Comparison of ENCODE assay signal across 1 cellular context in the genomic region with DNA sequence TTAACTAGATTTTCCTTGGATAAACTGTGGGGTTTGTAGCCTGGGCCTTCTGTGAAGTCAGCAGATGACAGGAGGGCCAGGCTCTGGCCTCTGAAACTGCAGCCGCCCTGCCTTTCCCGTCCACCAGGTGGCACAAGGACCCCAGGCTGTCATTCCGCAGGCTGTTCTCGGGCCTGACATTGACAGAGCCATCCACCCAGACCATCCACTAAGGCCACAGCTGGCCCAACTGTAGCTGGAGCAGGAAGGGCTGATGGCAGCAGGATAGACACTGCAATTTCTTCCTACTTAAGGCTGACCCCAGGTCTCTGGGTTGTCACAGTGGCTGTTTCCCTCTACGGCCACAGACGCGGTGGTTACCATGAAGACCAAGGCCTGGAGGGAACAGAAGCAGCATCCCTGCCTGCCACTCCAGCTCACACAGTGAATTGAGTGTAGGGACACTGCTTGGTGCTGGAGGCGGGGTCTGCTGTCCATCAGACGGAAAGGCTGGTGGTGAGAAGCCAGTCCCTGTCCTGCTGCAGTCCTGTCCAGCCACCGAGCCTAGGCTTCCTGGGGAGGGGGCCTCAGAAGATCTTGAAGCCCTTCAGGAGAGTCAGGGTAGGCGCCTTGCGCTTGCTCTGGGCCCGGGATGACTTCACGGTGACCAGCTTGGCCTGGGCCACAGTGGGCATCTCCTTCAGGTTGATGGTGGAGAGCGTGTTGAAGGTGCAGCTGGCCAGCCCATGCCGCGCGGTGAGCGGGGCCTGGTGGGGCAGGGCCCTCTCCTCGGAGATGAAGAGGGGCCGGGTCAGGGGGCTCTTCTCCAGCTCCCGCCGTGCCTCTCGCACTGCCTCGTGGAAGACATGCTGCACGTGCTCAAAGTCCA.
TF ChIP-seq lines count a peak whose summit lies in the region.

No MANE protein-coding gene starts in this region.

TF ChIP-seq in HepG2, 621 proteins besides CTCF, POLR2A, EP300 and RAD21 (continued from another document and continues in another):
- TF ChIP-seq ZNF136 (CRISPR knock-in tag; IDR thresholded peaks at IDR 0.05; ENCODE audit: low read depth) (no peak), RXRB (CRISPR knock-in tag; IDR thresholded peaks at IDR 0.05; ENCODE audit: borderline replicate concordance) (peak; percentile 49; the same call in 1 of the 2 replicates), THYN1 (CRISPR knock-in tag; IDR thresholded peaks at IDR 0.05; ENCODE audit: borderline replicate concordance, low read depth) (no peak), GATA4 (IDR thresholded peaks at IDR 0.05; ENCODE audit: borderline replicate concordance, low read depth) (no peak), NAIF1 (CRISPR knock-in tag; IDR thresholded peaks at IDR 0.05; ENCODE audit: borderline replicate concordance) (no peak), ZFX (CRISPR knock-in tag; IDR thresholded peaks at IDR 0.05; ENCODE audit: low read depth) (peak; percentile 80), ZFP90 (CRISPR knock-in tag; IDR thresholded peaks at IDR 0.05; ENCODE audit: borderline replicate concordance) (no peak), CEBPG (CRISPR knock-in tag; IDR thresholded peaks at IDR 0.05) (peak; percentile 34; the same call in 1 of the 2 replicates), NFYC (CRISPR knock-in tag; IDR thresholded peaks at IDR 0.05) (0 out of 2 replicates have a peak, but pooled peaks have one; percentile 26), ZNF879 (CRISPR knock-in tag; IDR thresholded peaks at IDR 0.05) (no peak), ZNF234 (CRISPR knock-in tag; conservative IDR thresholded peaks at IDR 0.05) (no peak), IRX3 (CRISPR knock-in tag; IDR thresholded peaks at IDR 0.05; ENCODE audit: borderline replicate concordance, low read depth) (no peak), HOXA3 (CRISPR knock-in tag; IDR thresholded peaks at IDR 0.05) (peak; percentile 33; the same call in 1 of the 2 replicates), ZNF776 (CRISPR knock-in tag; IDR thresholded peaks at IDR 0.05) (0 out of 2 replicates have a peak, but pooled peaks have one; percentile 37), PITX1 (CRISPR knock-in tag; IDR thresholded peaks at IDR 0.05) (no peak), RNF2 (conservative IDR thresholded peaks at IDR 0.05; ENCODE audit: low read depth) (no peak), MEIS2 (CRISPR knock-in tag; IDR thresholded peaks at IDR 0.05) (peak; percentile 79; the same call in 1 of the 2 replicates), SIN3B (IDR thresholded peaks at IDR 0.05; ENCODE audit: low read length) (0 out of 2 replicates have a peak, but pooled peaks have one; percentile 24), POGZ (CRISPR knock-in tag; IDR thresholded peaks at IDR 0.05) (no peak), SMARCE1 (IDR thresholded peaks at IDR 0.05; ENCODE audit: borderline replicate concordance) (no peak), ZFY (CRISPR knock-in tag; IDR thresholded peaks at IDR 0.05) (peak; percentile 56), HES4 (CRISPR knock-in tag; IDR thresholded peaks at IDR 0.05; ENCODE audit: borderline replicate concordance) (no peak), ETV5 (CRISPR knock-in tag; IDR thresholded peaks at IDR 0.05; ENCODE audit: borderline replicate concordance) (0 out of 2 replicates have a peak, but pooled peaks have one; percentile 19), ZNF431 (CRISPR knock-in tag; IDR thresholded peaks at IDR 0.05; ENCODE audit: borderline replicate concordance, low read depth) (no peak), HOXA5 (CRISPR knock-in tag; IDR thresholded peaks at IDR 0.05) (0 out of 2 replicates have a peak, but pooled peaks have one; percentile 29), PHF20 (CRISPR knock-in tag; IDR thresholded peaks at IDR 0.05) (no peak), ZNF335 (CRISPR knock-in tag; IDR thresholded peaks at IDR 0.05) (no peak; the same call in 1 of the 2 replicates)
- TF ChIP-seq, protein P1, sequence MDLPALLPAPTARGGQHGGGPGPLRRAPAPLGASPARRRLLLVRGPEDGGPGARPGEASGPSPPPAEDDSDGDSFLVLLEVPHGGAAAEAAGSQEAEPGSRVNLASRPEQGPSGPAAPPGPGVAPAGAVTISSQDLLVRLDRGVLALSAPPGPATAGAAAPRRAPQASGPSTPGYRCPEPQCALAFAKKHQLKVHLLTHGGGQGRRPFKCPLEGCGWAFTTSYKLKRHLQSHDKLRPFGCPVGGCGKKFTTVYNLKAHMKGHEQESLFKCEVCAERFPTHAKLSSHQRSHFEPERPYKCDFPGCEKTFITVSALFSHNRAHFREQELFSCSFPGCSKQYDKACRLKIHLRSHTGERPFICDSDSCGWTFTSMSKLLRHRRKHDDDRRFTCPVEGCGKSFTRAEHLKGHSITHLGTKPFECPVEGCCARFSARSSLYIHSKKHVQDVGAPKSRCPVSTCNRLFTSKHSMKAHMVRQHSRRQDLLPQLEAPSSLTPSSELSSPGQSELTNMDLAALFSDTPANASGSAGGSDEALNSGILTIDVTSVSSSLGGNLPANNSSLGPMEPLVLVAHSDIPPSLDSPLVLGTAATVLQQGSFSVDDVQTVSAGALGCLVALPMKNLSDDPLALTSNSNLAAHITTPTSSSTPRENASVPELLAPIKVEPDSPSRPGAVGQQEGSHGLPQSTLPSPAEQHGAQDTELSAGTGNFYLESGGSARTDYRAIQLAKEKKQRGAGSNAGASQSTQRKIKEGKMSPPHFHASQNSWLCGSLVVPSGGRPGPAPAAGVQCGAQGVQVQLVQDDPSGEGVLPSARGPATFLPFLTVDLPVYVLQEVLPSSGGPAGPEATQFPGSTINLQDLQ (CRISPR knock-in tag; IDR thresholded peaks at IDR 0.05) = no peak
- TF ChIP-seq, protein P2, sequence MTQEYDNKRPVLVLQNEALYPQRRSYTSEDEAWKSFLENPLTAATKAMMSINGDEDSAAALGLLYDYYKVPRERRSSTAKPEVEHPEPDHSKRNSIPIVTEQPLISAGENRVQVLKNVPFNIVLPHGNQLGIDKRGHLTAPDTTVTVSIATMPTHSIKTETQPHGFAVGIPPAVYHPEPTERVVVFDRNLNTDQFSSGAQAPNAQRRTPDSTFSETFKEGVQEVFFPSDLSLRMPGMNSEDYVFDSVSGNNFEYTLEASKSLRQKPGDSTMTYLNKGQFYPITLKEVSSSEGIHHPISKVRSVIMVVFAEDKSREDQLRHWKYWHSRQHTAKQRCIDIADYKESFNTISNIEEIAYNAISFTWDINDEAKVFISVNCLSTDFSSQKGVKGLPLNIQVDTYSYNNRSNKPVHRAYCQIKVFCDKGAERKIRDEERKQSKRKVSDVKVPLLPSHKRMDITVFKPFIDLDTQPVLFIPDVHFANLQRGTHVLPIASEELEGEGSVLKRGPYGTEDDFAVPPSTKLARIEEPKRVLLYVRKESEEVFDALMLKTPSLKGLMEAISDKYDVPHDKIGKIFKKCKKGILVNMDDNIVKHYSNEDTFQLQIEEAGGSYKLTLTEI (CRISPR knock-in tag; conservative IDR thresholded peaks at IDR 0.05) = no peak
- TF ChIP-seq, protein P3, sequence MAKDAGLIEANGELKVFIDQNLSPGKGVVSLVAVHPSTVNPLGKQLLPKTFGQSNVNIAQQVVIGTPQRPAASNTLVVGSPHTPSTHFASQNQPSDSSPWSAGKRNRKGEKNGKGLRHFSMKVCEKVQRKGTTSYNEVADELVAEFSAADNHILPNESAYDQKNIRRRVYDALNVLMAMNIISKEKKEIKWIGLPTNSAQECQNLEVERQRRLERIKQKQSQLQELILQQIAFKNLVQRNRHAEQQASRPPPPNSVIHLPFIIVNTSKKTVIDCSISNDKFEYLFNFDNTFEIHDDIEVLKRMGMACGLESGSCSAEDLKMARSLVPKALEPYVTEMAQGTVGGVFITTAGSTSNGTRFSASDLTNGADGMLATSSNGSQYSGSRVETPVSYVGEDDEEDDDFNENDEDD (CRISPR knock-in tag; IDR thresholded peaks at IDR 0.05; ENCODE audit: borderline replicate concordance) = no peak
- TF ChIP-seq, protein P4, sequence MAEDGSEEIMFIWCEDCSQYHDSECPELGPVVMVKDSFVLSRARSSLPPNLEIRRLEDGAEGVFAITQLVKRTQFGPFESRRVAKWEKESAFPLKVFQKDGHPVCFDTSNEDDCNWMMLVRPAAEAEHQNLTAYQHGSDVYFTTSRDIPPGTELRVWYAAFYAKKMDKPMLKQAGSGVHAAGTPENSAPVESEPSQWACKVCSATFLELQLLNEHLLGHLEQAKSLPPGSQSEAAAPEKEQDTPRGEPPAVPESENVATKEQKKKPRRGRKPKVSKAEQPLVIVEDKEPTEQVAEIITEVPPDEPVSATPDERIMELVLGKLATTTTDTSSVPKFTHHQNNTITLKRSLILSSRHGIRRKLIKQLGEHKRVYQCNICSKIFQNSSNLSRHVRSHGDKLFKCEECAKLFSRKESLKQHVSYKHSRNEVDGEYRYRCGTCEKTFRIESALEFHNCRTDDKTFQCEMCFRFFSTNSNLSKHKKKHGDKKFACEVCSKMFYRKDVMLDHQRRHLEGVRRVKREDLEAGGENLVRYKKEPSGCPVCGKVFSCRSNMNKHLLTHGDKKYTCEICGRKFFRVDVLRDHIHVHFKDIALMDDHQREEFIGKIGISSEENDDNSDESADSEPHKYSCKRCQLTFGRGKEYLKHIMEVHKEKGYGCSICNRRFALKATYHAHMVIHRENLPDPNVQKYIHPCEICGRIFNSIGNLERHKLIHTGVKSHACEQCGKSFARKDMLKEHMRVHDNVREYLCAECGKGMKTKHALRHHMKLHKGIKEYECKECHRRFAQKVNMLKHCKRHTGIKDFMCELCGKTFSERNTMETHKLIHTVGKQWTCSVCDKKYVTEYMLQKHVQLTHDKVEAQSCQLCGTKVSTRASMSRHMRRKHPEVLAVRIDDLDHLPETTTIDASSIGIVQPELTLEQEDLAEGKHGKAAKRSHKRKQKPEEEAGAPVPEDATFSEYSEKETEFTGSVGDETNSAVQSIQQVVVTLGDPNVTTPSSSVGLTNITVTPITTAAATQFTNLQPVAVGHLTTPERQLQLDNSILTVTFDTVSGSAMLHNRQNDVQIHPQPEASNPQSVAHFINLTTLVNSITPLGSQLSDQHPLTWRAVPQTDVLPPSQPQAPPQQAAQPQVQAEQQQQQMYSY (CRISPR knock-in tag; IDR thresholded peaks at IDR 0.05) = no peak
- TF ChIP-seq, protein P5, sequence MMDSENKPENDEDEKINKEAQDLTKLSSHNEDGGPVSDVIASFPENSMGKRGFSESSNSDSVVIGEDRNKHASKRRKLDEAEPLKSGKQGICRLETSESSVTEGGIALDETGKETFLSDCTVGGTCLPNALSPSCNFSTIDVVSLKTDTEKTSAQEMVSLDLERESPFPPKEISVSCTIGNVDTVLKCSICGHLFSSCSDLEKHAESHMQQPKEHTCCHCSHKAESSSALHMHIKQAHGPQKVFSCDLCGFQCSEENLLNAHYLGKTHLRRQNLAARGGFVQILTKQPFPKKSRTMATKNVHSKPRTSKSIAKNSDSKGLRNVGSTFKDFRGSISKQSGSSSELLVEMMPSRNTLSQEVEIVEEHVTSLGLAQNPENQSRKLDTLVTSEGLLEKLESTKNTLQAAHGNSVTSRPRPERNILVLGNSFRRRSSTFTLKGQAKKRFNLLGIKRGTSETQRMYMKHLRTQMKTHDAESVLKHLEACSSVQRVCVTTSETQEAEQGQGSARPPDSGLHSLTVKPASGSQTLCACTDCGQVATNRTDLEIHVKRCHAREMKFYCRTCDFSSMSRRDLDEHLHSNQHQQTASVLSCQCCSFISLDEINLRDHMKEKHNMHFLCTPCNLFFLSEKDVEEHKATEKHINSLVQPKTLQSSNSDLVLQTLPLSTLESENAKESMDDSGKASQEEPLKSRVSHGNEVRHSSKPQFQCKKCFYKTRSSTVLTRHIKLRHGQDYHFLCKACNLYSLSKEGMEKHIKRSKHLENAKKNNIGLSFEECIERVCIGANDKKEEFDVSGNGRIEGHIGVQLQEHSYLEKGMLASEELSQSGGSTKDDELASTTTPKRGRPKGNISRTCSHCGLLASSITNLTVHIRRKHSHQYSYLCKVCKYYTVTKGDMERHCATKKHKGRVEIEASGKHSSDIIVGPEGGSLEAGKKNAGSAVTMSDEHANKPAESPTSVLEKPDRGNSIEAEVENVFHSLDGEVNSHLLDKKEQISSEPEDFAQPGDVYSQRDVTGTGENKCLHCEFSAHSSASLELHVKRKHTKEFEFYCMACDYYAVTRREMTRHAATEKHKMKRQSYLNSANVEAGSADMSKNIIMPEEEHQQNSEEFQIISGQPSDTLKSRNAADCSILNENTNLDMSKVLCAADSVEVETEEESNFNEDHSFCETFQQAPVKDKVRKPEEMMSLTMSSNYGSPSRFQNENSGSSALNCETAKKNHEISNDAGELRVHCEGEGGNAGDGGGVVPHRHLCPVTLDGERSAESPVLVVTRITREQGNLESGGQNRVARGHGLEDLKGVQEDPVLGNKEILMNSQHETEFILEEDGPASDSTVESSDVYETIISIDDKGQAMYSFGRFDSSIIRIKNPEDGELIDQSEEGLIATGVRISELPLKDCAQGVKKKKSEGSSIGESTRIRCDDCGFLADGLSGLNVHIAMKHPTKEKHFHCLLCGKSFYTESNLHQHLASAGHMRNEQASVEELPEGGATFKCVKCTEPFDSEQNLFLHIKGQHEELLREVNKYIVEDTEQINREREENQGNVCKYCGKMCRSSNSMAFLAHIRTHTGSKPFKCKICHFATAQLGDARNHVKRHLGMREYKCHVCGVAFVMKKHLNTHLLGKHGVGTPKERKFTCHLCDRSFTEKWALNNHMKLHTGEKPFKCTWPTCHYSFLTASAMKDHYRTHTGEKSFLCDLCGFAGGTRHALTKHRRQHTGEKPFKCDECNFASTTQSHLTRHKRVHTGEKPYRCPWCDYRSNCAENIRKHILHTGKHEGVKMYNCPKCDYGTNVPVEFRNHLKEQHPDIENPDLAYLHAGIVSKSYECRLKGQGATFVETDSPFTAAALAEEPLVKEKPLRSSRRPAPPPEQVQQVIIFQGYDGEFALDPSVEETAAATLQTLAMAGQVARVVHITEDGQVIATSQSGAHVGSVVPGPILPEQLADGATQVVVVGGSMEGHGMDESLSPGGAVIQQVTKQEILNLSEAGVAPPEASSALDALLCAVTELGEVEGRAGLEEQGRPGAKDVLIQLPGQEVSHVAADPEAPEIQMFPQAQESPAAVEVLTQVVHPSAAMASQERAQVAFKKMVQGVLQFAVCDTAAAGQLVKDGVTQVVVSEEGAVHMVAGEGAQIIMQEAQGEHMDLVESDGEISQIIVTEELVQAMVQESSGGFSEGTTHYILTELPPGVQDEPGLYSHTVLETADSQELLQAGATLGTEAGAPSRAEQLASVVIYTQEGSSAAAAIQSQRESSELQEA (CRISPR knock-in tag; IDR thresholded peaks at IDR 0.05; ENCODE audit: not compliant biosample characterization) = no peak
- TF ChIP-seq, protein P6, sequence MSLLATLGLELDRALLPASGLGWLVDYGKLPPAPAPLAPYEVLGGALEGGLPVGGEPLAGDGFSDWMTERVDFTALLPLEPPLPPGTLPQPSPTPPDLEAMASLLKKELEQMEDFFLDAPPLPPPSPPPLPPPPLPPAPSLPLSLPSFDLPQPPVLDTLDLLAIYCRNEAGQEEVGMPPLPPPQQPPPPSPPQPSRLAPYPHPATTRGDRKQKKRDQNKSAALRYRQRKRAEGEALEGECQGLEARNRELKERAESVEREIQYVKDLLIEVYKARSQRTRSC (CRISPR knock-in tag; IDR thresholded peaks at IDR 0.05; ENCODE audit: low read depth) = no peak
- TF ChIP-seq, protein P7, sequence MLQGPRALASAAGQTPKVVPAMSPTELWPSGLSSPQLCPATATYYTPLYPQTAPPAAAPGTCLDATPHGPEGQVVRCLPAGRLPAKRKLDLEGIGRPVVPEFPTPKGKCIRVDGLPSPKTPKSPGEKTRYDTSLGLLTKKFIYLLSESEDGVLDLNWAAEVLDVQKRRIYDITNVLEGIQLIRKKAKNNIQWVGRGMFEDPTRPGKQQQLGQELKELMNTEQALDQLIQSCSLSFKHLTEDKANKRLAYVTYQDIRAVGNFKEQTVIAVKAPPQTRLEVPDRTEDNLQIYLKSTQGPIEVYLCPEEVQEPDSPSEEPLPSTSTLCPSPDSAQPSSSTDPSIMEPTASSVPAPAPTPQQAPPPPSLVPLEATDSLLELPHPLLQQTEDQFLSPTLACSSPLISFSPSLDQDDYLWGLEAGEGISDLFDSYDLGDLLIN (CRISPR knock-in tag; IDR thresholded peaks at IDR 0.05; ENCODE audit: borderline replicate concordance) = no peak
